17 cellular contexts compared by ENCODE assay signal in genomic region chr4:127120706-127121105, GRCh38.
"Had no signal": no experiment of that assay in that cellular context is flagged by ENCODE, and none has a peak within 500 bp of the region (broad histone marks: within the 10 kb centered on the region; RNA-seq: fewer than 3 reads in every experiment).

No MANE protein-coding gene starts in this region.

- H3K4me3 Mint-ChIP-seq: naive thymus-derived CD4-positive, alpha-beta T cell; nephron progenitor cell; stimulated activated naive B cell treated with anti-CD40 and anti-IgM and Interleukin-4, amounts not matched to agents 10 μg/mL and 1 μg/mL and 100 μg/mL, for 72 hours had no signal

- H3K4me1 ChIP-seq: heart left ventricle, psoas muscle, spleen, stomach had no signal

- H3K27ac ChIP-seq: coronary artery, heart left ventricle, neutrophil, psoas muscle, spleen, stomach had no signal

- DNase-seq: effector CD4-positive, alpha-beta T cell; foreskin melanocyte; heart left ventricle; hippocampal formation; kidney glomerular epithelial cell; naive thymus-derived CD4-positive, alpha-beta T cell; nephron progenitor cell; psoas muscle; spleen; stimulated activated CD4-positive, alpha-beta T cell treated with anti-CD3 and anti-CD28 coated beads, Interleukin-2, amount 100 ng/mL, for 24 hours; stimulated activated CD4-positive, alpha-beta T cell treated with anti-CD3 and anti-CD28 coated beads, Interleukin-4, amount 100 ng/mL, for 4 hours; stimulated activated naive B cell treated with anti-CD40 and anti-IgM and Interleukin-4, amounts not matched to agents 10 μg/mL and 1 μg/mL and 100 μg/mL, for 72 hours; stomach; trophoblast cell had no signal

- H3K27me3 Mint-ChIP-seq: naive thymus-derived CD4-positive, alpha-beta T cell; stimulated activated naive B cell treated with anti-CD40 and anti-IgM and Interleukin-4, amounts not matched to agents 10 μg/mL and 1 μg/mL and 100 μg/mL, for 72 hours had no signal

- H3K27ac Mint-ChIP-seq: naive thymus-derived CD4-positive, alpha-beta T cell; nephron progenitor cell; stimulated activated naive B cell treated with anti-CD40 and anti-IgM and Interleukin-4, amounts not matched to agents 10 μg/mL and 1 μg/mL and 100 μg/mL, for 72 hours had no signal

- H3K9me3 ChIP-seq: heart left ventricle, neutrophil, psoas muscle, stomach had no signal

- H3K27me3 ChIP-seq: heart left ventricle, neutrophil, spleen, stomach had no signal

- H3K36me3 Mint-ChIP-seq: naive thymus-derived CD4-positive, alpha-beta T cell; stimulated activated naive B cell treated with anti-CD40 and anti-IgM and Interleukin-4, amounts not matched to agents 10 μg/mL and 1 μg/mL and 100 μg/mL, for 72 hours had no signal

- ATAC-seq: heart left ventricle; naive thymus-derived CD4-positive, alpha-beta T cell; sciatic nerve; stimulated activated naive B cell treated with anti-CD40 and anti-IgM and Interleukin-4, amounts not matched to agents 10 μg/mL and 1 μg/mL and 100 μg/mL, for 72 hours had no signal

- H3K4me3 ChIP-seq: coronary artery, heart left ventricle, psoas muscle, spleen, stomach had no signal

- H3K4me1 Mint-ChIP-seq: naive thymus-derived CD4-positive, alpha-beta T cell; nephron progenitor cell; stimulated activated naive B cell treated with anti-CD40 and anti-IgM and Interleukin-4, amounts not matched to agents 10 μg/mL and 1 μg/mL and 100 μg/mL, for 72 hours had no signal

- H3K36me3 ChIP-seq: heart left ventricle, neutrophil, spleen, stomach had no signal
